18 cellular contexts compared by ENCODE assay signal in the genomic region with DNA sequence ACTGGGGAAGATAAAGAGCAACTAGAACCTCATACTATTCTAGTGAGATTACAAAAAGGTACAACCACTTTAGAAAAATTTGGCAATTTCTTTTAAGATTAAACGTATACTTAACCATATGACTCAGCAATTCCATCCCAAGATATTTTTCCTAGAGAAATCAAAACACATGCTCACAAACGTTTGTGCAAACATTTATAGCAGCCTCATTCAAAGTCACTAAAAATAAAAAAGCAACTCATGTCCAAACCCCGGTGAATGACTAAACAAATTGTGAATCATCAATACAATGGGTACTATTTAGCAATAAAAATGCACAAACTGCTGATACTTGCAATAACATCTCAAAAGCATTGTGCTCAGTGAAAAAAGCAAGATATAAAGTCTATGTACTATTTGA.
A peak's percentile ranks its signal among the peaks of the same experiment; 100 is the strongest.
DNase-seq lines count a peak whose midpoint lies in the region; ATAC-seq, FAIRE-seq and TF ChIP-seq lines count a peak whose summit lies in the region.
"Had no signal": no experiment of that assay in that cellular context is flagged by ENCODE, and none has a peak within 500 bp of the region (broad histone marks: within the 10 kb centered on the region; RNA-seq: fewer than 3 reads in every experiment).

No MANE protein-coding gene starts in this region.

- no peak for ATAC-seq in left lobe of liver
- ATAC-seq: Panc1; stimulated activated memory B cell treated with anti-CD40 and anti-IgM and Interleukin-4, amounts not matched to agents 10 μg/mL and 1 μg/mL and 100 μg/mL, for 72 hours had no signal

- H3K4me1 ChIP-seq in SJCRH30 (no peaks in the 10 kb centered on the region), A673 (ENCODE audit: insufficient read depth, low read length, poor library complexity, severe bottlenecking) (no peaks in the 10 kb centered on the region)
- H3K4me1 ChIP-seq: psoas muscle had no signal

- in situ Hi-C loops in astrocyte of the spinal cord (cut with HindIII; ENCODE audit: low sequenced_read_pairs) = no loop called here

- no peak overlapping the region for H3K27ac ChIP-seq in SJCRH30
- H3K27ac ChIP-seq in A673 (ENCODE audit: low read depth, low read length, poor library complexity, severe bottlenecking) = no peak overlapping the region
- H3K27ac ChIP-seq: psoas muscle had no signal

- H3K36me3 ChIP-seq in SJCRH30 (no peaks in the 10 kb centered on the region), A673 (ENCODE audit: insufficient read depth, low read length, poor library complexity, severe bottlenecking) (no peaks in the 10 kb centered on the region)

- BruUV-seq in A673 (replicated peaks; lab: Mats Ljungman, UMichigan) = no TSS peak

- H3K9me3 ChIP-seq in SJCRH30 (replicated peaks) = no peaks in the 10 kb centered on the region
- H3K9me3 ChIP-seq in A673 (ENCODE audit: low read depth, low read length, poor library complexity, severe bottlenecking) = no peaks in the 10 kb centered on the region
- H3K9me3 ChIP-seq: psoas muscle had no signal

- no peaks in the 10 kb centered on the region for H3K27me3 ChIP-seq in SJCRH30
- no peaks in the 10 kb centered on the region for H3K27me3 ChIP-seq in A673 (replicated peaks; ENCODE audit: insufficient read depth, low read depth, low read length, poor library complexity)

- intact Hi-C loops in A673 (cut with micrococcal nuclease; ENCODE audit: unreplicated experiment) = no loop called here

- POLR2A ChIA-PET in A673 (lab: Charles Lee; ENCODE audit: low non-redundant PET) = no interaction called here

- CTCF ChIA-PET in A673 (lab: Charles Lee) = no interaction called here

- no peak overlapping the region for H3K4me3 ChIP-seq in astrocyte of the spinal cord (ENCODE audit: low read depth, low read length)
- H3K4me3 ChIP-seq in SJCRH30 = no peak overlapping the region
- H3K4me3 ChIP-seq in A673 (ENCODE audit: low read depth, low read length, poor library complexity, severe bottlenecking) = no peak overlapping the region
- H3K4me3 ChIP-seq: psoas muscle had no signal

- peak; percentile 45 for DNase-seq in AG08395 (ENCODE audit: low spot score)
- peak; percentile 70 for DNase-seq in HT1080 (ENCODE audit: low read depth)
- peak; percentile 83 for DNase-seq in astrocyte of the spinal cord (ENCODE audit: low read depth, low spot score)
- DNase-seq in glomerular endothelial cell (ENCODE audit: extremely low read depth, low read depth, low spot score) = peak; percentile 16
- no peak for DNase-seq in SJCRH30
- no peak for DNase-seq in A673 (ENCODE audit: low spot score)
- DNase-seq in GM19239 (ENCODE audit: insufficient read length, low spot score) = no peak
- DNase-seq in left lobe of liver (ENCODE audit: low spot score) = no peak
- DNase-seq: activated CD4-positive, alpha-beta T cell treated with anti-CD3 and anti-CD28 coated beads, Interleukin-2, amount 50 U/mL, for 48 hours; activated gamma-delta T cell treated with Interleukin-2 at 50 U/mL for 16 hours; islet precursor cell; NCI-H1417; NCI-H524 treated with DMSO at 0.1 percent for 48 hours; psoas muscle; stimulated activated CD4-positive, alpha-beta T cell treated with anti-CD3 and anti-CD28 coated beads, Interleukin-4, amount 100 ng/mL, for 24 hours; T1000 had no signal

- no peak for FAIRE-seq in GM19239 (lab: Jason Lieb, UNC)

- TF ChIP-seq CTCF in astrocyte of the spinal cord (IDR thresholded peaks at IDR 0.05; ENCODE audit: low read depth, low read length) (no peak), A673 (conservative IDR thresholded peaks at IDR 0.05; ENCODE audit: low read depth, low read length) (no peak)

Comparison
In these comparisons a context has a peak if more than half of its experiments do, and no peak if none do; other contexts are left out.
1. DNase-seq: peak in AG08395 (single experiment), HT1080 (single experiment), astrocyte of the spinal cord (single experiment) and glomerular endothelial cell (single experiment); none in SJCRH30 (0 of 2), A673 (single experiment), GM19239 (single experiment) and left lobe of liver (single experiment).